Comparison of ENCODE assay signal across 7 cellular contexts in the genomic region with DNA sequence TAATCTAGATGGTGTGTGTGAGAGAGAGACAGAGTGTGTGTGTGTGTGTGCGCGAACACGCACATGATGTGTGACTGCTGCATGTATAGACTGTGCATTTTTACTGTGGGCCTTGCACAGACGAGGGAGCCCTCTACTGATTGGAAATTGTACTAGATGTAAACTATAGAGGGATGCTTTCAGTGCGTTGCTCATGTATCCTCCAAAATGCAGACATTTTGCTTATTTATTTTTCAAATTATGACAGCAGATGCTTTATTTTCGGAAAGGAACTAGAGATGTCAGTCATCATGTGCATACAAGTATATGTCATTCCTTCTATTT.
A peak's percentile ranks its signal among the peaks of the same experiment; 100 is the strongest.
DNase-seq lines count a peak whose midpoint lies in the region; ATAC-seq and TF ChIP-seq lines count a peak whose summit lies in the region.

No MANE protein-coding gene starts in this region.

- no peaks in the 10 kb centered on the region for H3K27me3 ChIP-seq in colonic mucosa

- intact Hi-C loops in colonic mucosa (cut with DNase I), result loop anchor here (5.0 to 10.0 kb wide), 3 partner anchors 322 to 624 kb away; no protein-coding TSS in a partner anchor
- intact Hi-C loops in mucosa of descending colon (cut with DNase I, micrococcal nuclease), result loop anchor here in 1 of 2 donors (5.0 kb wide), 1 partner anchor 534 kb away; no protein-coding TSS in a partner anchor

- no peak overlapping the region for H3K27ac ChIP-seq in colonic mucosa

- H3K9me3 ChIP-seq in colonic mucosa (no peaks in the 10 kb centered on the region), mucosa of descending colon (no peaks in the 10 kb centered on the region)

- H3K9ac ChIP-seq in colonic mucosa (ENCODE audit: low read depth in 2 of 2, low read length in 2 of 2), result no peak overlapping the region

- DNase-seq in NCI-H526 (lab: John Stamatoyannopoulos, UW) (peak; percentile 15 to 57), colonic mucosa (no peak), mucosa of descending colon (peak in 1 of 3 donors; percentile 30), germinal center (ENCODE audit: low spot score) (no peak)
- no peak for DNase-seq in activated CD4-positive, CD25-positive, alpha-beta regulatory T cell (lab: John Stamatoyannopoulos, UW)

- no peaks in the 10 kb centered on the region for H3K4me1 ChIP-seq in colonic mucosa
- H3K4me1 ChIP-seq in mucosa of descending colon (ENCODE audit: low read depth), result no peaks in the 10 kb centered on the region

- ATAC-seq in HG02798 (IDR thresholded peaks at IDR 0.05; ENCODE audit: poor library complexity, unreplicated experiment) (peak; percentile 71), mucosa of descending colon (peak; percentile 65)

- H3K4me3 ChIP-seq in colonic mucosa, result no peak overlapping the region
- no peak overlapping the region for H3K4me3 ChIP-seq in mucosa of descending colon

- TF ChIP-seq CTCF in GM12872 (IDR thresholded peaks at IDR 0.05; ENCODE audit: insufficient read depth, low read depth, low read length), result peak; percentile 41; the same call in 1 of the 3 replicates
- TF ChIP-seq CTCF in colonic mucosa (IDR thresholded peaks at IDR 0.05), result peak; percentile 31
- TF ChIP-seq CTCF in mucosa of descending colon (IDR thresholded peaks at IDR 0.05), result no peak

- H3K36me3 ChIP-seq in colonic mucosa (no peaks in the 10 kb centered on the region), mucosa of descending colon (ENCODE audit: low read depth) (no peaks in the 10 kb centered on the region)

Comparison
In these comparisons a context has a peak if more than half of its experiments do, and no peak if none do; other contexts are left out.
1. DNase-seq: peak in NCI-H526 (2 of 2); none in colonic mucosa (single experiment), activated CD4-positive, CD25-positive, alpha-beta regulatory T cell (0 of 4) and germinal center (single experiment).